27 cellular contexts compared by ENCODE assay signal in genomic region chr4:27947320-27947719, GRCh38.
"Had no signal": no experiment of that assay in that cellular context is flagged by ENCODE, and none has a peak within 500 bp of the region (broad histone marks: within the 10 kb centered on the region; RNA-seq: fewer than 3 reads in every experiment).

No MANE protein-coding gene starts in this region.

- H3K9ac ChIP-seq: neural progenitor cell, parathyroid adenoma had no signal

- H3K36me3 ChIP-seq: left lung, lower lobe of right lung, neural progenitor cell, neutrophil, right atrium auricular region, right lobe of liver, stomach, thyroid gland, transverse colon, upper lobe of left lung, vagina had no signal

- H3K4me1 ChIP-seq: left lung, lower lobe of right lung, neural progenitor cell, parathyroid adenoma, psoas muscle, right atrium auricular region, right lobe of liver, stomach, testis, thyroid gland, transverse colon, upper lobe of left lung, vagina had no signal

- H3K27ac ChIP-seq: left lung, lower lobe of right lung, neural progenitor cell, neutrophil, parathyroid adenoma, psoas muscle, right atrium auricular region, right lobe of liver, stomach, testis, thyroid gland, transverse colon, upper lobe of left lung, vagina had no signal

- H3K4me2 ChIP-seq: neural progenitor cell, smooth muscle cell had no signal

- H3K79me2 ChIP-seq: parathyroid adenoma had no signal

- H3K4me3 ChIP-seq: left lung, lower lobe of right lung, neural progenitor cell, psoas muscle, right atrium auricular region, right lobe of liver, smooth muscle cell, stomach, testis, thyroid gland, transverse colon, upper lobe of left lung, vagina had no signal

- H3K9me3 ChIP-seq: left lung, lower lobe of right lung, neutrophil, psoas muscle, right atrium auricular region, right lobe of liver, stomach, testis, thyroid gland, transverse colon, upper lobe of left lung, vagina had no signal

- ATAC-seq: left colon; left lung; lower lobe of right lung; naive thymus-derived CD8-positive, alpha-beta T cell; psoas muscle; right lobe of liver; stimulated activated naive B cell treated with anti-CD40 and anti-IgM and Interleukin-4, amounts not matched to agents 10 μg/mL and 1 μg/mL and 100 μg/mL, for 72 hours; stimulated activated naive CD8-positive, alpha-beta T cell treated with anti-CD3 and anti-CD28 coated beads, Interleukin-15, Interleukin-2, amounts not matched to agents 100 U/mL and 50 U/mL, for 24 hours had no signal

- H2AFZ ChIP-seq: neural progenitor cell, parathyroid adenoma had no signal

- H3K27me3 ChIP-seq: left lung, neural progenitor cell, neutrophil, right atrium auricular region, right lobe of liver, stomach, testis, thyroid gland, transverse colon, upper lobe of left lung, vagina had no signal

- DNase-seq: hypothalamus; immature natural killer cell; kidney; left colon; left lung; lower lobe of right lung; mammary epithelial cell; mesenchymal stem cell; naive thymus-derived CD8-positive, alpha-beta T cell; occipital lobe; psoas muscle; right lobe of liver; stimulated activated CD4-positive, alpha-beta T cell treated with anti-CD3 and anti-CD28 coated beads, Interleukin-1b, Interleukin-23, amount 100 ng/mL, for 48 hours; stimulated activated CD4-positive, alpha-beta T cell treated with anti-CD3 and anti-CD28 coated beads, Interleukin-2, amount 100 ng/mL, for 48 hours; stimulated activated naive B cell treated with anti-CD40 and anti-IgM and Interleukin-4, amounts not matched to agents 10 μg/mL and 1 μg/mL and 100 μg/mL, for 72 hours; stimulated activated naive CD8-positive, alpha-beta T cell treated with anti-CD3 and anti-CD28 coated beads, Interleukin-15, Interleukin-2, amounts not matched to agents 100 U/mL and 50 U/mL, for 24 hours; stomach; testis; thyroid gland; transverse colon; upper lobe of left lung had no signal
